ENCODE assay signal across 1 cellular context in genomic region chr16:35342012-35342411, GRCh38.
TF ChIP-seq lines count a peak whose summit lies in the region.

No MANE protein-coding gene starts in this region.

TF ChIP-seq in A549, 52 proteins besides CTCF, POLR2A, EP300 and RAD21 (continued from another document):
- TF ChIP-seq, protein P1, sequence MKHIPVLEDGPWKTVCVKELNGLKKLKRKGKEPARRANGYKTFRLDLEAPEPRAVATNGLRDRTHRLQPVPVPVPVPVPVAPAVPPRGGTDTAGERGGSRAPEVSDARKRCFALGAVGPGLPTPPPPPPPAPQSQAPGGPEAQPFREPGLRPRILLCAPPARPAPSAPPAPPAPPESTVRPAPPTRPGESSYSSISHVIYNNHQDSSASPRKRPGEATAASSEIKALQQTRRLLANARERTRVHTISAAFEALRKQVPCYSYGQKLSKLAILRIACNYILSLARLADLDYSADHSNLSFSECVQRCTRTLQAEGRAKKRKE (CRISPR knock-in tag; IDR thresholded peaks at IDR 0.05; ENCODE audit: low read depth) = no peak
- TF ChIP-seq HOXB5 (CRISPR knock-in tag; IDR thresholded peaks at IDR 0.05) = no peak
- TF ChIP-seq MAFK (IDR thresholded peaks at IDR 0.05; ENCODE audit: partially characterized antibody) = peak; percentile 35
